9 cellular contexts compared by ENCODE assay signal in genomic region chr6:13013681-13014550, GRCh38.
DNase-seq lines count a peak whose midpoint lies in the region; ATAC-seq and TF ChIP-seq lines count a peak whose summit lies in the region.
"Had no signal": no experiment of that assay in that cellular context is flagged by ENCODE, and none has a peak within 500 bp of the region (broad histone marks: within the 10 kb centered on the region; RNA-seq: fewer than 3 reads in every experiment).

No MANE protein-coding gene starts in this region.

- in situ Hi-C loops in astrocyte of the spinal cord (cut with HindIII; ENCODE audit: low sequenced_read_pairs) = no loop called here

- ATAC-seq in GM19035 (IDR thresholded peaks at IDR 0.05; ENCODE audit: unreplicated experiment) (no peak), HG03039 (IDR thresholded peaks at IDR 0.05; ENCODE audit: unreplicated experiment) (no peak)

- no peak for TF ChIP-seq CTCF in astrocyte of the spinal cord (IDR thresholded peaks at IDR 0.05; ENCODE audit: low read depth, low read length)
- no peak for TF ChIP-seq CTCF in stomach (IDR thresholded peaks at IDR 0.05)

- peaks cover 25 to 43% (median 34%) of the 10 kb centered on the region in 4 donors for H3K4me1 ChIP-seq in stomach

- H3K27me3 ChIP-seq in layer of hippocampus (ENCODE audit: control insufficient read depth, insufficient read depth, low read length) (no peaks in the 10 kb centered on the region), stomach (peaks cover 0 to 33% (median 24%) of the 10 kb centered on the region in 3 donors)

- H3K4me3 ChIP-seq in astrocyte of the spinal cord (ENCODE audit: low read depth, low read length) = peak overlapping the region; percentile 35
- H3K4me3 ChIP-seq in stomach = peak overlapping the region; percentile 53 to 65 (median 59)

- peak; percentile 18 for DNase-seq in NCI-H2171 treated with DMSO at 0.1 percent for 48 hours (lab: John Stamatoyannopoulos, UW)
- no peak for DNase-seq in NCI-H2171 (lab: John Stamatoyannopoulos, UW)
- DNase-seq in astrocyte of the spinal cord (ENCODE audit: low read depth, low spot score) = peak; percentile 5
- DNase-seq in stomach = no peak
- DNase-seq in NCI-H510A treated with DMSO at 0.1 percent for 48 hours (lab: John Stamatoyannopoulos, UW) = no peak

- H3K9me3 ChIP-seq in stomach = no peaks in the 10 kb centered on the region

- WGBS in stomach, 5 donors = 0 to 3% (median 3%) methylated on average over 14 to 85 of the region's 85 CpGs

- H3K36me3 ChIP-seq in stomach = no peaks in the 10 kb centered on the region

- no peak for TF ChIP-seq POLR2A in stomach (IDR thresholded peaks at IDR 0.05)

- H3K27ac ChIP-seq in layer of hippocampus (ENCODE audit: low read depth, low read length) (peak overlapping the region; percentile 6), stomach (peak overlapping the region in 1 of 5 donors; percentile 54)
- H3K27ac ChIP-seq: C4-2B had no signal

- intact Hi-C loops in stomach (cut with DNase I; ENCODE audit: low total_unique reads) = no loop called here

- no peak for TF ChIP-seq EP300 in stomach (IDR thresholded peaks at IDR 0.05)

Comparison
In these comparisons a context has a peak if more than half of its experiments do, and no peak if none do; other contexts are left out.
1. DNase-seq: peak in NCI-H2171 treated with DMSO at 0.1 percent for 48 hours (single experiment) and astrocyte of the spinal cord (single experiment); none in NCI-H2171 (single experiment), stomach (single experiment) and NCI-H510A treated with DMSO at 0.1 percent for 48 hours (single experiment).